ENCODE assay signal across 8 cellular contexts in genomic region chr1:150486966-150487762, GRCh38. TPM values are rescaled to one million over a fixed set of nuclear protein-coding genes. Genes with fewer than 3 reads are reported as not detected.
DNase-seq lines count a peak whose midpoint lies in the region; ATAC-seq and TF ChIP-seq lines count a peak whose summit lies in the region.

A gene with protein sequence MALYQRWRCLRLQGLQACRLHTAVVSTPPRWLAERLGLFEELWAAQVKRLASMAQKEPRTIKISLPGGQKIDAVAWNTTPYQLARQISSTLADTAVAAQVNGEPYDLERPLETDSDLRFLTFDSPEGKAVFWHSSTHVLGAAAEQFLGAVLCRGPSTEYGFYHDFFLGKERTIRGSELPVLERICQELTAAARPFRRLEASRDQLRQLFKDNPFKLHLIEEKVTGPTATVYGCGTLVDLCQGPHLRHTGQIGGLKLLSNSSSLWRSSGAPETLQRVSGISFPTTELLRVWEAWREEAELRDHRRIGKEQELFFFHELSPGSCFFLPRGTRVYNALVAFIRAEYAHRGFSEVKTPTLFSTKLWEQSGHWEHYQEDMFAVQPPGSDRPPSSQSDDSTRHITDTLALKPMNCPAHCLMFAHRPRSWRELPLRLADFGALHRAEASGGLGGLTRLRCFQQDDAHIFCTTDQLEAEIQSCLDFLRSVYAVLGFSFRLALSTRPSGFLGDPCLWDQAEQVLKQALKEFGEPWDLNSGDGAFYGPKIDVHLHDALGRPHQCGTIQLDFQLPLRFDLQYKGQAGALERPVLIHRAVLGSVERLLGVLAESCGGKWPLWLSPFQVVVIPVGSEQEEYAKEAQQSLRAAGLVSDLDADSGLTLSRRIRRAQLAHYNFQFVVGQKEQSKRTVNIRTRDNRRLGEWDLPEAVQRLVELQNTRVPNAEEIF (plus strand): TSS chr1:150487419. CDS start chr1:150487451, 32 bp downstream.

- TF ChIP-seq CTCF in DOHH2 (IDR thresholded peaks at IDR 0.05; ENCODE audit: low read depth, low read length, poor library complexity, severe bottlenecking) = no peak
- TF ChIP-seq CTCF in fibroblast of mammary gland (conservative IDR thresholded peaks at IDR 0.05; ENCODE audit: control insufficient read depth, insufficient read depth, low read depth, low read length) = peak; percentile 26

- H2AFZ ChIP-seq in GM23248 = peak within 1 kb of the TSS; percentile 98

- no peaks in the 10 kb centered on the region for H3K9me3 ChIP-seq in DOHH2 (ENCODE audit: control insufficient read depth, insufficient read depth, low read length)
- no peaks in the 10 kb centered on the region for H3K9me3 ChIP-seq in GM23248 (ENCODE audit: low read depth)

- no peaks in the 10 kb centered on the region for H3K27me3 Mint-ChIP-seq in activated T-helper 1 cell treated with anti-CD3 and anti-CD28 coated beads, Interleukin-12 subunit alpha, Interleukin-12 subunit beta, Interleukin-2, Interleukin-4 antibody, amounts not matched to agents 30 ng/mL and 10 ng/mL and 1 ng/mL, durations not matched to agents 14 hours and 24 hours and 36 hours (ENCODE audit: insufficient read depth)
- no peaks in the 10 kb centered on the region for H3K27me3 Mint-ChIP-seq in naive thymus-derived CD8-positive, alpha-beta T cell

- H3K9me3 Mint-ChIP-seq in activated T-helper 1 cell treated with anti-CD3 and anti-CD28 coated beads, Interleukin-12 subunit alpha, Interleukin-12 subunit beta, Interleukin-2, Interleukin-4 antibody, amounts not matched to agents 30 ng/mL and 10 ng/mL and 1 ng/mL, durations not matched to agents 14 hours and 24 hours and 36 hours = no peaks in the 10 kb centered on the region
- H3K9me3 Mint-ChIP-seq in naive thymus-derived CD8-positive, alpha-beta T cell = no peaks in the 10 kb centered on the region

- WGBS in GM23248 (ENCODE audit: low coverage in 1 of 2, low lambda C conversion rate in 2 of 2, missing lambda C conversion rate in 2 of 2), 2 experiments = 0 to 2% methylated on average over 30 of the region's 30 CpGs

- in situ Hi-C loops in GM23248 (cut with MboI) = no loop called here

- H3F3A ChIP-seq in DOHH2 (ENCODE audit: control insufficient read depth, insufficient read depth) (no peaks in the 10 kb centered on the region), GM23248 (ENCODE audit: insufficient read depth) (peaks cover 11% of the 10 kb centered on the region)

- no peaks in the 10 kb centered on the region for H3K27me3 ChIP-seq in DOHH2 (ENCODE audit: control insufficient read depth, low read length)
- H3K27me3 ChIP-seq in GM23248 (replicated peaks; ENCODE audit: insufficient read depth) = no peaks in the 10 kb centered on the region

- peak within 1 kb of the TSS; percentile 95 for H3K27ac Mint-ChIP-seq in activated T-helper 1 cell treated with anti-CD3 and anti-CD28 coated beads, Interleukin-12 subunit alpha, Interleukin-12 subunit beta, Interleukin-2, Interleukin-4 antibody, amounts not matched to agents 30 ng/mL and 10 ng/mL and 1 ng/mL, durations not matched to agents 14 hours and 24 hours and 36 hours
- peak within 1 kb of the TSS; percentile 96 to 100 (median 99) for H3K27ac Mint-ChIP-seq in naive thymus-derived CD8-positive, alpha-beta T cell

- intact Hi-C loops in activated T-helper 1 cell treated with anti-CD3 and anti-CD28 coated beads, Interleukin-12 subunit alpha, Interleukin-12 subunit beta, Interleukin-2, Interleukin-4 antibody, amounts not matched to agents 30 ng/mL and 10 ng/mL and 1 ng/mL, durations not matched to agents 14 hours and 24 hours and 36 hours (cut with micrococcal nuclease) = loop anchor here (1.0 to 5.0 kb wide), 13 partner anchors 23 to 520 kb away; partner anchors contain the start of genes ANP32E, APH1A, ARNT and ENSA

- peak; percentile 96 for DNase-seq in GM23248
- peak; percentile 98 for DNase-seq in Kasumi-1 (lab: John Stamatoyannopoulos, UW)
- peak; percentile 98 for DNase-seq in RPMI7951 (ENCODE audit: low read depth)
- DNase-seq in activated T-helper 1 cell treated with anti-CD3 and anti-CD28 coated beads, Interleukin-12 subunit alpha, Interleukin-12 subunit beta, Interleukin-2, Interleukin-4 antibody, amounts not matched to agents 30 ng/mL and 10 ng/mL and 1 ng/mL, durations not matched to agents 14 hours and 24 hours and 36 hours (ENCODE audit: low spot score) = peak; percentile 94
- peak; percentile 99 for DNase-seq in fibroblast of mammary gland (ENCODE audit: low read depth)
- peak; percentile 76 to 99 (median 96) for DNase-seq in naive thymus-derived CD8-positive, alpha-beta T cell
- peak; percentile 80 to 95 (median 92) for DNase-seq in stimulated activated naive CD4-positive, alpha-beta T cell (lab: John Stamatoyannopoulos, UW)

- peaks cover 30% of the 10 kb centered on the region for H3K36me3 Mint-ChIP-seq in activated T-helper 1 cell treated with anti-CD3 and anti-CD28 coated beads, Interleukin-12 subunit alpha, Interleukin-12 subunit beta, Interleukin-2, Interleukin-4 antibody, amounts not matched to agents 30 ng/mL and 10 ng/mL and 1 ng/mL, durations not matched to agents 14 hours and 24 hours and 36 hours (ENCODE audit: low read depth)
- peaks cover 0 to 31% (median 18%) of the 10 kb centered on the region in 3 donors for H3K36me3 Mint-ChIP-seq in naive thymus-derived CD8-positive, alpha-beta T cell

- peak; percentile 100 for ATAC-seq in naive thymus-derived CD8-positive, alpha-beta T cell

- no peaks in the 10 kb centered on the region for H3K9me2 ChIP-seq in DOHH2 (replicated peaks; ENCODE audit: control insufficient read depth, low read length)
- no peaks in the 10 kb centered on the region for H3K9me2 ChIP-seq in GM23248 (ENCODE audit: insufficient read depth)

- H3K4me2 ChIP-seq in DOHH2 (ENCODE audit: low read length) (peak within 1 kb of the TSS; percentile 92), GM23248 (ENCODE audit: unreplicated experiment) (peak within 1 kb of the TSS; percentile 91)

- POLR2A ChIA-PET in naive thymus-derived CD8-positive, alpha-beta T cell (lab: Charles Lee) = interaction anchor here (0.5 to 2.8 kb wide), 17 partner anchors 11 to 794 kb away, joined by 3 to 17 read pairs (median 5); partner anchors contain the start of genes ENSA, FALEC, MCL1 and OTUD7B

- H4K20me1 ChIP-seq in DOHH2 (ENCODE audit: control insufficient read depth, insufficient read depth, low read depth, low read length) (no peaks in the 10 kb centered on the region), GM23248 (ENCODE audit: insufficient read depth) (no peaks in the 10 kb centered on the region)

- peak within 1 kb of the TSS; percentile 89 for H3K4me3 ChIP-seq in DOHH2 (ENCODE audit: low read length)
- H3K4me3 ChIP-seq in GM23248 = peak within 1 kb of the TSS; percentile 96
- peak within 1 kb of the TSS; percentile 96 for H3K4me3 ChIP-seq in fibroblast of mammary gland (ENCODE audit: control insufficient read depth, low read depth, low read length)

- H3K27ac ChIP-seq in DOHH2 (ENCODE audit: low read depth, low read length) = peak within 1 kb of the TSS; percentile 43
- H3K27ac ChIP-seq in GM23248 = peak within 1 kb of the TSS; percentile 58

- H3K9ac ChIP-seq in GM23248 = peak within 1 kb of the TSS; percentile 92

- peaks cover 35% of the 10 kb centered on the region for H3K4me1 Mint-ChIP-seq in activated T-helper 1 cell treated with anti-CD3 and anti-CD28 coated beads, Interleukin-12 subunit alpha, Interleukin-12 subunit beta, Interleukin-2, Interleukin-4 antibody, amounts not matched to agents 30 ng/mL and 10 ng/mL and 1 ng/mL, durations not matched to agents 14 hours and 24 hours and 36 hours (ENCODE audit: low read depth)
- H3K4me1 Mint-ChIP-seq in naive thymus-derived CD8-positive, alpha-beta T cell = peaks cover 8 to 23% (median 20%) of the 10 kb centered on the region in 4 donors

- peaks cover 9% of the 10 kb centered on the region; the same call in 1 of the 2 replicates for H3K4me1 ChIP-seq in DOHH2 (ENCODE audit: control insufficient read depth, low read length)
- H3K4me1 ChIP-seq in GM23248 (ENCODE audit: insufficient read depth) = peaks cover 19% of the 10 kb centered on the region

- H3K79me2 ChIP-seq in DOHH2 (ENCODE audit: control insufficient read depth, low read length) (peaks cover 18% of the 10 kb centered on the region), GM23248 (ENCODE audit: insufficient read depth) (peaks cover 9% of the 10 kb centered on the region)

- H3K36me3 ChIP-seq in DOHH2 (ENCODE audit: control insufficient read depth, low read length) (peaks cover 29% of the 10 kb centered on the region), GM23248 (ENCODE audit: low read depth) (peaks cover 5% of the 10 kb centered on the region; the same call in 1 of the 2 replicates)

- peak within 1 kb of the TSS; percentile 98 for H3K4me3 Mint-ChIP-seq in activated T-helper 1 cell treated with anti-CD3 and anti-CD28 coated beads, Interleukin-12 subunit alpha, Interleukin-12 subunit beta, Interleukin-2, Interleukin-4 antibody, amounts not matched to agents 30 ng/mL and 10 ng/mL and 1 ng/mL, durations not matched to agents 14 hours and 24 hours and 36 hours
- peak within 1 kb of the TSS; percentile 90 to 100 (median 100) for H3K4me3 Mint-ChIP-seq in naive thymus-derived CD8-positive, alpha-beta T cell

RNA-seq across cellular contexts. Expression of the gene that starts here (rescaled TPM):
- 6.7 and 14.4 TPM in 2 replicates for total RNA-seq in GM23248 (2014; rRNA removed; shearing (Covaris generic))
- 14.0 and 14.4 TPM in 2 replicates for polyA plus RNA-seq in GM23248 (2016; fragmentation: Nextera tagmentation; extraction: Ambion mirVana)
- total RNA-seq in RPMI7951 (2014; rRNA removed; shearing (Covaris generic)) = 16.2 and 32.4 TPM in 2 replicates
- total RNA-seq in activated T-helper 1 cell treated with anti-CD3 and anti-CD28 coated beads, Interleukin-12 subunit alpha, Interleukin-12 subunit beta, Interleukin-2, Interleukin-4 antibody, amounts not matched to agents 30 ng/mL and 10 ng/mL and 1 ng/mL, durations not matched to agents 14 hours and 24 hours and 36 hours = 77.3 and 77.4 TPM in 2 replicates
- total RNA-seq in naive thymus-derived CD8-positive, alpha-beta T cell = 10 to 100 TPM; 34.8 to 41.8 TPM
- 10 to 100 TPM; 23.9 to 37.2 (median 30.6) TPM for polyA plus RNA-seq in naive thymus-derived CD8-positive, alpha-beta T cell

Comparison
In these comparisons a context has a peak if more than half of its experiments do, and no peak if none do; other contexts are left out.
1. Peak in every context shown above with its lines: DNase-seq, ATAC-seq, H3K4me3 ChIP-seq and H3K27ac ChIP-seq.